In genomic region chr5:176388003-176388340, GRCh38 we compare ENCODE assay signal across 8 cellular contexts. TPM values are rescaled to one million over a fixed set of nuclear protein-coding genes. Genes with fewer than 3 reads are reported as not detected.
DNase-seq lines count a peak whose midpoint lies in the region; ATAC-seq and TF ChIP-seq lines count a peak whose summit lies in the region.

No MANE protein-coding gene starts in this region.

- H3K9me3 ChIP-seq in endodermal cell (ENCODE audit: control insufficient read depth, low read length) = no peaks in the 10 kb centered on the region

- H3K9me3 Mint-ChIP-seq in endodermal cell = no peaks in the 10 kb centered on the region
- H3K9me3 Mint-ChIP-seq in natural killer cell treated with Interleukin-12 subunit alpha and Interleukin-12 subunit beta and Interleukin-15 and Interleukin-18, amount 100 ng/mL, for 72 hours = no peaks in the 10 kb centered on the region

- H3K4me3 Mint-ChIP-seq in endodermal cell = peak overlapping the region; percentile 87
- H3K4me3 Mint-ChIP-seq in natural killer cell treated with Interleukin-12 subunit alpha and Interleukin-12 subunit beta and Interleukin-15 and Interleukin-18, amount 100 ng/mL, for 72 hours = peak overlapping the region; percentile 92

- H3K27me3 ChIP-seq in endodermal cell (ENCODE audit: control insufficient read depth, insufficient read depth, low read length, poor library complexity, severe bottlenecking) = no peaks in the 10 kb centered on the region

- peaks cover 64% of the 10 kb centered on the region for H3K36me3 ChIP-seq in endodermal cell (ENCODE audit: control insufficient read depth, insufficient read depth, low read length)

- peak overlapping the region; percentile 91 for H3K9ac ChIP-seq in endodermal cell (ENCODE audit: extremely low read depth, low read length, poor library complexity, severe bottlenecking)

- DNase-seq in activated CD4-positive, alpha-beta T cell treated with anti-CD3 and anti-CD28 coated beads for 48 hours = peak; percentile 37
- no peak for DNase-seq in activated CD4-positive, alpha-beta T cell treated with anti-CD3 and anti-CD28 coated beads for 1 hour
- DNase-seq in RPMI7951 (ENCODE audit: low read depth) (peak; percentile 7), endodermal cell (peak; percentile 68), SKM-1 treated with dmso at 0.1 percent for 144 hours (lab: John Stamatoyannopoulos, UW; ENCODE audit: unreplicated experiment) (no peak)
- DNase-seq in natural killer cell treated with Interleukin-12 subunit alpha and Interleukin-12 subunit beta and Interleukin-15 and Interleukin-18, amount 100 ng/mL, for 72 hours (ENCODE audit: low spot score) = no peak

- no peak for ATAC-seq in natural killer cell treated with Interleukin-12 subunit alpha and Interleukin-12 subunit beta and Interleukin-15 and Interleukin-18, amount 100 ng/mL, for 72 hours
- ATAC-seq in GM18907 (IDR thresholded peaks at IDR 0.05; ENCODE audit: unreplicated experiment) (no peak), GM19023 (IDR thresholded peaks at IDR 0.05; ENCODE audit: unreplicated experiment) (no peak)

- peak overlapping the region; percentile 100 for H3K27ac Mint-ChIP-seq in endodermal cell
- peak overlapping the region; percentile 87 to 96 for H3K27ac Mint-ChIP-seq in natural killer cell treated with Interleukin-12 subunit alpha and Interleukin-12 subunit beta and Interleukin-15 and Interleukin-18, amount 100 ng/mL, for 72 hours

- peaks cover 6% of the 10 kb centered on the region for H3K4me1 ChIP-seq in endodermal cell (ENCODE audit: control insufficient read depth, insufficient read depth, low read length)

- 0 to 1% methylated on average over 11 to 16 of the region's 16 CpGs for WGBS in endodermal cell (ENCODE audit: insufficient coverage in 1 of 2, insufficient read length in 1 of 2), 2 experiments

- H3K4me3 ChIP-seq in endodermal cell (ENCODE audit: low read length) = peak overlapping the region; percentile 99

- no peak overlapping the region for H3K27ac ChIP-seq in endodermal cell (ENCODE audit: low read depth, low read length)

- no peak for TF ChIP-seq CTCF in endodermal cell (conservative IDR thresholded peaks at IDR 0.05)

- H3K36me3 Mint-ChIP-seq in endodermal cell (ENCODE audit: low read depth) = peaks cover 32% of the 10 kb centered on the region
- peaks cover 22% of the 10 kb centered on the region for H3K36me3 Mint-ChIP-seq in natural killer cell treated with Interleukin-12 subunit alpha and Interleukin-12 subunit beta and Interleukin-15 and Interleukin-18, amount 100 ng/mL, for 72 hours

- H3K27me3 Mint-ChIP-seq in endodermal cell (ENCODE audit: insufficient read depth) = no peaks in the 10 kb centered on the region
- no peaks in the 10 kb centered on the region for H3K27me3 Mint-ChIP-seq in natural killer cell treated with Interleukin-12 subunit alpha and Interleukin-12 subunit beta and Interleukin-15 and Interleukin-18, amount 100 ng/mL, for 72 hours

- peaks cover 12% of the 10 kb centered on the region for H3K4me1 Mint-ChIP-seq in endodermal cell
- peaks cover 29 to 31% of the 10 kb centered on the region in 2 donors for H3K4me1 Mint-ChIP-seq in natural killer cell treated with Interleukin-12 subunit alpha and Interleukin-12 subunit beta and Interleukin-15 and Interleukin-18, amount 100 ng/mL, for 72 hours (ENCODE audit: low read depth in 2 of 2)

RNA-seq across cellular contexts. Expression of gene NOP16, which starts 0.4 kb away (rescaled TPM):
- total RNA-seq in RPMI7951 (2014; rRNA removed; shearing (Covaris generic)) = 27.8 and 28.1 TPM in 2 replicates
- 10 to 100 TPM; 18.6 to 31.3 TPM for total RNA-seq in endodermal cell
- 19.3 TPM for polyA plus RNA-seq in endodermal cell (2013, experiment 1 of 2)
- polyA plus RNA-seq in endodermal cell (2013, experiment 2 of 2) = 19.2 TPM
- total RNA-seq in natural killer cell treated with Interleukin-12 subunit alpha and Interleukin-12 subunit beta and Interleukin-15 and Interleukin-18, amount 100 ng/mL, for 72 hours = 100 to 1,000 TPM in 1 of 2 donors, 10 to 100 TPM in 1; 62.0 to 155 TPM

RNA-seq across cellular contexts. Expression of gene HIGD2A, which starts 0.6 kb away (rescaled TPM):
- total RNA-seq in RPMI7951 (2014; rRNA removed; shearing (Covaris generic)) = 78.5 and 108 TPM in 2 replicates
- 100 to 1,000 TPM; 101 to 102 TPM for total RNA-seq in endodermal cell
- polyA plus RNA-seq in endodermal cell (2013, experiment 1 of 2) = 139 TPM
- 127 TPM for polyA plus RNA-seq in endodermal cell (2013, experiment 2 of 2)
- 100 to 1,000 TPM in 1 of 2 donors, 10 to 100 TPM in 1; 88.9 to 117 TPM for total RNA-seq in natural killer cell treated with Interleukin-12 subunit alpha and Interleukin-12 subunit beta and Interleukin-15 and Interleukin-18, amount 100 ng/mL, for 72 hours

RNA-seq across cellular contexts. Expression of gene ARL10, which starts 22.7 kb away (rescaled TPM):
- 1.3 and 1.4 TPM in 2 replicates for total RNA-seq in RPMI7951 (2014; rRNA removed; shearing (Covaris generic))
- total RNA-seq in endodermal cell = 10 to 100 TPM; 10.2 to 11.4 TPM
- polyA plus RNA-seq in endodermal cell (2013, experiment 1 of 2) = 12.2 TPM
- 12.5 TPM for polyA plus RNA-seq in endodermal cell (2013, experiment 2 of 2)
- total RNA-seq in natural killer cell treated with Interleukin-12 subunit alpha and Interleukin-12 subunit beta and Interleukin-15 and Interleukin-18, amount 100 ng/mL, for 72 hours = 10 to 100 TPM in 1 of 2 donors, 1 to 10 TPM in 1; 8.1 to 12.9 TPM

RNA-seq across cellular contexts. Expression of gene KIAA1191, which starts 26.4 kb away (rescaled TPM):
- total RNA-seq in RPMI7951 (2014; rRNA removed; shearing (Covaris generic)) = 61.0 and 64.9 TPM in 2 replicates
- 100 to 1,000 TPM; 135 to 172 TPM for total RNA-seq in endodermal cell
- 137 TPM for polyA plus RNA-seq in endodermal cell (2013, experiment 1 of 2)
- polyA plus RNA-seq in endodermal cell (2013, experiment 2 of 2) = 140 TPM
- total RNA-seq in natural killer cell treated with Interleukin-12 subunit alpha and Interleukin-12 subunit beta and Interleukin-15 and Interleukin-18, amount 100 ng/mL, for 72 hours = 10 to 100 TPM; 61.1 to 66.7 TPM

RNA-seq across cellular contexts. Expression of gene CLTB, which starts 28.4 kb away (rescaled TPM):
- total RNA-seq in RPMI7951 (2014; rRNA removed; shearing (Covaris generic)) = 70.2 and 92.2 TPM in 2 replicates
- total RNA-seq in endodermal cell = 10 to 100 TPM; 40.9 to 49.7 TPM
- 32.9 TPM for polyA plus RNA-seq in endodermal cell (2013, experiment 1 of 2)
- 36.2 TPM for polyA plus RNA-seq in endodermal cell (2013, experiment 2 of 2)
- 10 to 100 TPM; 64.0 to 80.5 TPM for total RNA-seq in natural killer cell treated with Interleukin-12 subunit alpha and Interleukin-12 subunit beta and Interleukin-15 and Interleukin-18, amount 100 ng/mL, for 72 hours

Comparison
In these comparisons a context has a peak if more than half of its experiments do, and no peak if none do; other contexts are left out.
1. DNase-seq: peak in activated CD4-positive, alpha-beta T cell treated with anti-CD3 and anti-CD28 coated beads for 48 hours (single experiment), RPMI7951 (single experiment) and endodermal cell (single experiment); none in activated CD4-positive, alpha-beta T cell treated with anti-CD3 and anti-CD28 coated beads for 1 hour (single experiment), natural killer cell treated with Interleukin-12 subunit alpha and Interleukin-12 subunit beta and Interleukin-15 and Interleukin-18, amount 100 ng/mL, for 72 hours (single experiment) and SKM-1 treated with dmso at 0.1 percent for 144 hours (single experiment).